In genomic region chr17:82092094-82092586, GRCh38 we compare ENCODE assay signal across 26 cellular contexts.
"Had no signal": no experiment of that assay in that cellular context is flagged by ENCODE, and none has a peak within 500 bp of the region (broad histone marks: within the 10 kb centered on the region; RNA-seq: fewer than 3 reads in every experiment).

No MANE protein-coding gene starts in this region.

- DNase-seq: activated B cell treated with CpG ODN at 0.5 μM for 24 hours; activated CD4-positive, alpha-beta T cell treated with anti-CD3 and anti-CD28 coated beads for 4 hours; activated CD4-positive, alpha-beta T cell treated with anti-CD3 and anti-CD28 coated beads, Interleukin-2, amount 50 U/mL, for 48 hours; activated CD8-positive, alpha-beta memory T cell treated with anti-CD3 and anti-CD28 coated beads, Interleukin-2, amount 50 U/mL, for 48 hours; activated naive CD4-positive, alpha-beta T cell treated with anti-CD3 and anti-CD28 coated beads, Interleukin-2, amount 10 ng/mL, durations not matched to agents 7 days and 5 days; activated naive CD8-positive, alpha-beta T cell treated with anti-CD3 and anti-CD28 coated beads, Interleukin-2, amount 50 U/mL, for 24 hours; activated T-cell treated with anti-CD3 and anti-CD28 coated beads, Interleukin-2, amount 50 U/mL, for 4 hours; anterior cingulate cortex; caudate nucleus; effector CD4-positive, alpha-beta T cell; foreskin fibroblast; kidney glomerular epithelial cell; midbrain; natural killer cell; stimulated activated CD4-positive, alpha-beta T cell treated with anti-CD3 and anti-CD28 coated beads, Interleukin-2, amount 100 ng/mL, for 24 hours; stomach; T-helper 9 cell had no signal

- H3K9me3 ChIP-seq: ovary, prostate gland, stomach, suprapubic skin, tibial nerve had no signal

- H3K36me3 ChIP-seq: ovary had no signal

- H3K27ac Mint-ChIP-seq: activated B cell treated with CpG ODN at 0.5 μM for 24 hours; activated naive CD4-positive, alpha-beta T cell treated with anti-CD3 and anti-CD28 coated beads, Interleukin-2, amount 10 ng/mL, durations not matched to agents 7 days and 5 days; activated naive CD8-positive, alpha-beta T cell treated with anti-CD3 and anti-CD28 coated beads, Interleukin-2, amount 50 U/mL, for 24 hours; activated T-helper 2 cell treated with anti-CD3 and anti-CD28 coated beads, Interferon-gamma antibody, Interleukin-2, Interleukin-4, amounts not matched to agents 10 μg/mL and 5 μg/mL and 100 μg/mL, durations not matched to agents 14 hours and 24 hours and 36 hours; brain; dendritic cell treated with granulocyte-macrophage colony-stimulating factor and Interleukin-4, amounts not matched to agents 40 ng/mL and 50 ng/mL, for 4 days; natural killer cell; stimulated activated effector memory CD8-positive, alpha-beta T cell treated with anti-CD3 and anti-CD28 coated beads, Interleukin-12 subunit alpha, Interleukin-12 subunit beta, amount 100 ng/mL, for 72 hours had no signal

- H3K27me3 Mint-ChIP-seq: activated B cell treated with CpG ODN at 0.5 μM for 24 hours; activated naive CD4-positive, alpha-beta T cell treated with anti-CD3 and anti-CD28 coated beads, Interleukin-2, amount 10 ng/mL, durations not matched to agents 7 days and 5 days; activated naive CD8-positive, alpha-beta T cell treated with anti-CD3 and anti-CD28 coated beads, Interleukin-2, amount 50 U/mL, for 24 hours; brain had no signal

- FAIRE-seq: endometrium had no signal

- ATAC-seq: activated naive CD8-positive, alpha-beta T cell treated with anti-CD3 and anti-CD28 coated beads, Interleukin-2, amount 50 U/mL, for 24 hours; activated T-cell treated with anti-CD3 and anti-CD28 coated beads, Interleukin-2, amount 50 U/mL, for 4 hours; natural killer cell; stimulated activated effector memory CD8-positive, alpha-beta T cell treated with anti-CD3 and anti-CD28 coated beads, Interleukin-12 subunit alpha, Interleukin-12 subunit beta, amount 100 ng/mL, for 72 hours had no signal

- H3K4me3 Mint-ChIP-seq: activated B cell treated with CpG ODN at 0.5 μM for 24 hours; activated naive CD4-positive, alpha-beta T cell treated with anti-CD3 and anti-CD28 coated beads, Interleukin-2, amount 10 ng/mL, durations not matched to agents 7 days and 5 days; activated naive CD8-positive, alpha-beta T cell treated with anti-CD3 and anti-CD28 coated beads, Interleukin-2, amount 50 U/mL, for 24 hours; activated T-cell treated with anti-CD3 and anti-CD28 coated beads, Interleukin-2, amount 50 U/mL, for 4 hours; brain; dendritic cell treated with granulocyte-macrophage colony-stimulating factor and Interleukin-4, amounts not matched to agents 40 ng/mL and 50 ng/mL, for 4 days; natural killer cell; stimulated activated effector memory CD8-positive, alpha-beta T cell treated with anti-CD3 and anti-CD28 coated beads, Interleukin-12 subunit alpha, Interleukin-12 subunit beta, amount 100 ng/mL, for 72 hours had no signal

- H3K27ac ChIP-seq: ovary, stomach, suprapubic skin, tibial nerve had no signal

- H3K4me3 ChIP-seq: ovary, prostate gland, stomach, suprapubic skin, tibial nerve had no signal

- H3K36me3 Mint-ChIP-seq: natural killer cell had no signal

- H3K9me3 Mint-ChIP-seq: activated B cell treated with CpG ODN at 0.5 μM for 24 hours; activated naive CD4-positive, alpha-beta T cell treated with anti-CD3 and anti-CD28 coated beads, Interleukin-2, amount 10 ng/mL, durations not matched to agents 7 days and 5 days; activated naive CD8-positive, alpha-beta T cell treated with anti-CD3 and anti-CD28 coated beads, Interleukin-2, amount 50 U/mL, for 24 hours; activated T-cell treated with anti-CD3 and anti-CD28 coated beads, Interleukin-2, amount 50 U/mL, for 4 hours; activated T-helper 2 cell treated with anti-CD3 and anti-CD28 coated beads, Interferon-gamma antibody, Interleukin-2, Interleukin-4, amounts not matched to agents 10 μg/mL and 5 μg/mL and 100 μg/mL, durations not matched to agents 14 hours and 24 hours and 36 hours; brain; dendritic cell treated with granulocyte-macrophage colony-stimulating factor and Interleukin-4, amounts not matched to agents 40 ng/mL and 50 ng/mL, for 4 days; natural killer cell; stimulated activated effector memory CD8-positive, alpha-beta T cell treated with anti-CD3 and anti-CD28 coated beads, Interleukin-12 subunit alpha, Interleukin-12 subunit beta, amount 100 ng/mL, for 72 hours had no signal
